Comparison of ENCODE assay signal across 10 cellular contexts in the genomic region with DNA sequence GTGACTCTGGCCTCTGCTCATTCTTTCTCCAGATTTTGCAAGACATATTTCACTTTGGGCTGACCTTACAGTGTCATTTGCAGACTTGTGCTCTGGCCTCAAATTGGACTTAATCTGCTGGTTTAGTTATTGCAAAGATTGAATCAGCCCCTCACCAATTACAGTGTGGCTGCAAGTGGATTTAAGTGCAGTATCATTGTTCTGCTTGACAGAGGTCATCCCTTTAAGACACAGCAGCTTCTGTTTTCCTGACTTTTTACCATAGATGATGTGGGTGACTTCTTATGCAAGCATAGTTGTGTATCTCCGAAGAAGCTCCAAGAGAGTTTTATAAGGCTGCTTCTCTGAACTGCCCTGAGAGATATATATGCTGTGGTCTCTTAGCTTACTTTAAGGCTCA. TPM values are rescaled to one million over a fixed set of nuclear protein-coding genes. Genes with fewer than 3 reads are reported as not detected.
DNase-seq lines count a peak whose midpoint lies in the region; ATAC-seq lines count a peak whose summit lies in the region.
"Had no signal": no experiment of that assay in that cellular context is flagged by ENCODE, and none has a peak within 500 bp of the region (broad histone marks: within the 10 kb centered on the region; RNA-seq: fewer than 3 reads in every experiment).

No MANE protein-coding gene starts in this region.

- no peaks in the 10 kb centered on the region for H3K27me3 ChIP-seq in thymus (ENCODE audit: control insufficient read depth, insufficient read depth)

- H3K27ac ChIP-seq in thymus (ENCODE audit: low read depth) = no peak overlapping the region

- ATAC-seq in activated T-cell treated with anti-CD3 and anti-CD28 coated beads, Interleukin-2, amount 50 U/mL, for 72 hours (replicated peaks in 1 of 2) = no peak
- no peak for ATAC-seq in HG03097 (IDR thresholded peaks at IDR 0.05; ENCODE audit: low FRiP score, unreplicated experiment)
- no peak for ATAC-seq in GM21619 (IDR thresholded peaks at IDR 0.05; ENCODE audit: unreplicated experiment)

- peaks cover 5% of the 10 kb centered on the region for H3K27me3 Mint-ChIP-seq in activated CD4-positive, alpha-beta T cell treated with anti-CD3 and anti-CD28 coated beads, Interleukin-2, amount 10 ng/mL, durations not matched to agents 24 days and 14 days
- peaks cover 15% of the 10 kb centered on the region for H3K27me3 Mint-ChIP-seq in activated T-cell treated with anti-CD3 and anti-CD28 coated beads, Interleukin-2, amount 50 U/mL, for 72 hours (ENCODE audit: low read depth)

- peak overlapping the region; percentile 90 for H3K4me3 Mint-ChIP-seq in activated CD4-positive, alpha-beta T cell treated with anti-CD3 and anti-CD28 coated beads, Interleukin-2, amount 10 ng/mL, durations not matched to agents 24 days and 14 days
- peak overlapping the region in 1 of 2 donors; percentile 95 for H3K4me3 Mint-ChIP-seq in activated T-cell treated with anti-CD3 and anti-CD28 coated beads, Interleukin-2, amount 50 U/mL, for 72 hours

- peak overlapping the region; percentile 92 for H3K4me3 ChIP-seq in thymus (ENCODE audit: low read length)

- H3K4me1 Mint-ChIP-seq in activated CD4-positive, alpha-beta T cell treated with anti-CD3 and anti-CD28 coated beads, Interleukin-2, amount 10 ng/mL, durations not matched to agents 24 days and 14 days = peaks cover 66% of the 10 kb centered on the region
- H3K4me1 Mint-ChIP-seq in activated T-cell treated with anti-CD3 and anti-CD28 coated beads, Interleukin-2, amount 50 U/mL, for 72 hours (ENCODE audit: low read depth) = peaks cover 83% of the 10 kb centered on the region

- H3K4me1 ChIP-seq in thymus (ENCODE audit: control insufficient read depth, insufficient read depth, low read length) = peaks cover 21% of the 10 kb centered on the region

- WGBS in thymus = 64% methylated on average over 1 of the region's 1 CpG

- H3K36me3 Mint-ChIP-seq in activated CD4-positive, alpha-beta T cell treated with anti-CD3 and anti-CD28 coated beads, Interleukin-2, amount 10 ng/mL, durations not matched to agents 24 days and 14 days (ENCODE audit: low read depth) = peaks cover 31% of the 10 kb centered on the region
- H3K36me3 Mint-ChIP-seq in activated T-cell treated with anti-CD3 and anti-CD28 coated beads, Interleukin-2, amount 50 U/mL, for 72 hours (ENCODE audit: insufficient read depth in 2 of 2) = peaks cover 3 to 5% of the 10 kb centered on the region in 2 donors

- H3K36me3 ChIP-seq in thymus (ENCODE audit: control insufficient read depth, insufficient read depth) = peaks cover 18% of the 10 kb centered on the region

- intact Hi-C loops in activated CD4-positive, alpha-beta T cell treated with anti-CD3 and anti-CD28 coated beads, Interleukin-2, amount 10 ng/mL, durations not matched to agents 24 days and 14 days (cut with micrococcal nuclease) = loop anchor here (1.0 kb wide), 1 partner anchor 8 kb away; no protein-coding TSS in a partner anchor

- H3K9me3 ChIP-seq in thymus (ENCODE audit: control insufficient read depth) = no peaks in the 10 kb centered on the region

- no peak for DNase-seq in activated CD4-positive, alpha-beta T cell treated with anti-CD3 and anti-CD28 coated beads, Interleukin-2, amount 10 ng/mL, durations not matched to agents 24 days and 14 days
- DNase-seq in activated CD4-positive, alpha-beta T cell treated with anti-CD3 and anti-CD28 coated beads for 48 hours = no peak
- DNase-seq in activated T-cell treated with anti-CD3 and anti-CD28 coated beads, Interleukin-2, amount 50 U/mL, for 72 hours = no peak
- DNase-seq in islet precursor cell (peak; percentile 42), GM19240 (ENCODE audit: insufficient read length, low spot score) (no peak)
- DNase-seq: DMS53, posterior cingulate gyrus had no signal

- no peaks in the 10 kb centered on the region for H3K9me3 Mint-ChIP-seq in activated CD4-positive, alpha-beta T cell treated with anti-CD3 and anti-CD28 coated beads, Interleukin-2, amount 10 ng/mL, durations not matched to agents 24 days and 14 days
- no peaks in the 10 kb centered on the region for H3K9me3 Mint-ChIP-seq in activated T-cell treated with anti-CD3 and anti-CD28 coated beads, Interleukin-2, amount 50 U/mL, for 72 hours

- H3K27ac Mint-ChIP-seq in activated CD4-positive, alpha-beta T cell treated with anti-CD3 and anti-CD28 coated beads, Interleukin-2, amount 10 ng/mL, durations not matched to agents 24 days and 14 days = no peak overlapping the region
- peak overlapping the region; percentile 59 for H3K27ac Mint-ChIP-seq in activated T-cell treated with anti-CD3 and anti-CD28 coated beads, Interleukin-2, amount 50 U/mL, for 72 hours

RNA-seq across cellular contexts. Expression of gene TRIB2, which starts 3.4 kb away (rescaled TPM):
- 4.0 and 5.1 TPM in 2 replicates for total RNA-seq in activated CD4-positive, alpha-beta T cell treated with anti-CD3 and anti-CD28 coated beads, Interleukin-2, amount 10 ng/mL, durations not matched to agents 24 days and 14 days
- total RNA-seq in activated T-cell treated with anti-CD3 and anti-CD28 coated beads, Interleukin-2, amount 50 U/mL, for 72 hours = 1 to 10 TPM; 2.4 to 4.1 TPM
- 69.8 TPM for polyA plus RNA-seq in thymus
